8 cellular contexts compared by ENCODE assay signal in genomic region chr16:74743668-74744299, GRCh38. TPM values are rescaled to one million over a fixed set of nuclear protein-coding genes. Genes with fewer than 3 reads are reported as not detected.
A peak's percentile ranks its signal among the peaks of the same experiment; 100 is the strongest.
DNase-seq lines count a peak whose midpoint lies in the region; ATAC-seq and TF ChIP-seq lines count a peak whose summit lies in the region.

No MANE protein-coding gene starts in this region.

- no peak overlapping the region for H3K4me3 Mint-ChIP-seq in T-cell
- H3K4me3 Mint-ChIP-seq in activated CD8-positive, alpha-beta memory T cell treated with anti-CD3 and anti-CD28 coated beads, Interleukin-2, amount 10 ng/mL, durations not matched to agents 7 days and 5 days = no peak overlapping the region
- no peak overlapping the region for H3K4me3 Mint-ChIP-seq in activated naive CD8-positive, alpha-beta T cell treated with anti-CD3 and anti-CD28 coated beads for 36 hours

- H3K36me3 ChIP-seq in hepatocyte (replicated peaks; ENCODE audit: insufficient read depth, low read depth) (no peaks in the 10 kb centered on the region), thyroid gland (no peaks in the 10 kb centered on the region)

- DNase-seq in HT-29 (ENCODE audit: low spot score) (peak; percentile 97), RWPE1 (ENCODE audit: low spot score) (peak; percentile 84), hepatocyte (ENCODE audit: low spot score) (peak; percentile 93), thyroid gland (peak; percentile 95 to 96), T-cell (no peak)
- no peak for DNase-seq in activated CD8-positive, alpha-beta memory T cell treated with anti-CD3 and anti-CD28 coated beads, Interleukin-2, amount 10 ng/mL, durations not matched to agents 7 days and 5 days
- no peak for DNase-seq in activated naive CD8-positive, alpha-beta T cell treated with anti-CD3 and anti-CD28 coated beads for 36 hours

- peak overlapping the region; percentile 66 for H3K4me2 ChIP-seq in hepatocyte

- H3K36me3 Mint-ChIP-seq in T-cell = no peaks in the 10 kb centered on the region
- no peaks in the 10 kb centered on the region for H3K36me3 Mint-ChIP-seq in activated CD8-positive, alpha-beta memory T cell treated with anti-CD3 and anti-CD28 coated beads, Interleukin-2, amount 10 ng/mL, durations not matched to agents 7 days and 5 days
- H3K36me3 Mint-ChIP-seq in activated naive CD8-positive, alpha-beta T cell treated with anti-CD3 and anti-CD28 coated beads for 36 hours = no peaks in the 10 kb centered on the region

- no peaks in the 10 kb centered on the region for H3K9me2 ChIP-seq in hepatocyte (replicated peaks; ENCODE audit: insufficient read depth)

- no peaks in the 10 kb centered on the region for H3K79me2 ChIP-seq in hepatocyte

- no peaks in the 10 kb centered on the region for H3K27me3 ChIP-seq in hepatocyte
- no peaks in the 10 kb centered on the region for H3K27me3 ChIP-seq in thyroid gland

- no peaks in the 10 kb centered on the region for H3K9me3 ChIP-seq in hepatocyte (ENCODE audit: low read depth)
- no peaks in the 10 kb centered on the region for H3K9me3 ChIP-seq in thyroid gland

- 48% methylated on average over 15 of the region's 15 CpGs for WGBS in hepatocyte (ENCODE audit: low lambda C conversion rate, missing lambda C conversion rate)
- 21 to 32% methylated on average over 15 of the region's 15 CpGs for WGBS in thyroid gland, 2 donors

- ATAC-seq in GM18868 (IDR thresholded peaks at IDR 0.05; ENCODE audit: unreplicated experiment) (no peak), T-cell (replicated peaks in 1 of 4) (no peak)
- ATAC-seq in activated CD8-positive, alpha-beta memory T cell treated with anti-CD3 and anti-CD28 coated beads, Interleukin-2, amount 10 ng/mL, durations not matched to agents 7 days and 5 days = no peak

- peaks cover 3 to 5% of the 10 kb centered on the region in 2 donors for H3K27me3 Mint-ChIP-seq in T-cell
- H3K27me3 Mint-ChIP-seq in activated CD8-positive, alpha-beta memory T cell treated with anti-CD3 and anti-CD28 coated beads, Interleukin-2, amount 10 ng/mL, durations not matched to agents 7 days and 5 days = no peaks in the 10 kb centered on the region
- H3K27me3 Mint-ChIP-seq in activated naive CD8-positive, alpha-beta T cell treated with anti-CD3 and anti-CD28 coated beads for 36 hours = no peaks in the 10 kb centered on the region

- H3K27ac ChIP-seq in RWPE1 (peak overlapping the region; percentile 75), hepatocyte (peak overlapping the region; percentile 92), thyroid gland (peak overlapping the region; percentile 70 to 89 (median 79))

- H4K20me1 ChIP-seq in hepatocyte (ENCODE audit: insufficient read depth, poor library complexity, severe bottlenecking) = no peaks in the 10 kb centered on the region

- H3K9me3 Mint-ChIP-seq in T-cell = no peaks in the 10 kb centered on the region
- H3K9me3 Mint-ChIP-seq in activated CD8-positive, alpha-beta memory T cell treated with anti-CD3 and anti-CD28 coated beads, Interleukin-2, amount 10 ng/mL, durations not matched to agents 7 days and 5 days (ENCODE audit: low read depth) = no peaks in the 10 kb centered on the region
- H3K9me3 Mint-ChIP-seq in activated naive CD8-positive, alpha-beta T cell treated with anti-CD3 and anti-CD28 coated beads for 36 hours = no peaks in the 10 kb centered on the region

- H3K4me1 ChIP-seq in hepatocyte (ENCODE audit: insufficient read depth) (peaks cover 18% of the 10 kb centered on the region), thyroid gland (peaks cover 12 to 16% of the 10 kb centered on the region in 2 donors)

- H3K4me3 ChIP-seq in hepatocyte (no peak overlapping the region), thyroid gland (replicated peaks in 1 of 3) (peak overlapping the region in 1 of 3 donors; percentile 8)

- CTCF ChIA-PET in RWPE1 (lab: Yijun Ruan, JAX) (interaction anchor here (0.6 to 2.1 kb wide), 5 partner anchors 15 to 119 kb away, joined by 3 to 7 read pairs (median 4); partner anchors contain the start of gene FA2H), T-cell (lab: Charles Lee) (no interaction called here)
- CTCF ChIA-PET in activated CD8-positive, alpha-beta memory T cell treated with anti-CD3 and anti-CD28 coated beads, Interleukin-2, amount 10 ng/mL, durations not matched to agents 7 days and 5 days (lab: Charles Lee) = interaction anchor here (0.6 kb wide), 1 partner anchor 435 kb away, joined by 3 read pairs; no protein-coding TSS in a partner anchor

- POLR2A ChIA-PET in RWPE1 (lab: Yijun Ruan, JAX; ENCODE audit: low non-redundant PET) (no interaction called here), T-cell (lab: Charles Lee) (no interaction called here)

- H2AFZ ChIP-seq in hepatocyte = peak overlapping the region; percentile 6

- intact Hi-C loops in thyroid gland (cut with DNase I) = no loop called here

- H3K4me1 Mint-ChIP-seq in T-cell = no peaks in the 10 kb centered on the region
- H3K4me1 Mint-ChIP-seq in activated CD8-positive, alpha-beta memory T cell treated with anti-CD3 and anti-CD28 coated beads, Interleukin-2, amount 10 ng/mL, durations not matched to agents 7 days and 5 days = no peaks in the 10 kb centered on the region
- no peaks in the 10 kb centered on the region for H3K4me1 Mint-ChIP-seq in activated naive CD8-positive, alpha-beta T cell treated with anti-CD3 and anti-CD28 coated beads for 36 hours

- TF ChIP-seq POLR2A in thyroid gland (IDR thresholded peaks at IDR 0.05) = peak in 1 of 2 donors; percentile 67

- H3K27ac Mint-ChIP-seq in T-cell = no peak overlapping the region
- H3K27ac Mint-ChIP-seq in activated CD8-positive, alpha-beta memory T cell treated with anti-CD3 and anti-CD28 coated beads, Interleukin-2, amount 10 ng/mL, durations not matched to agents 7 days and 5 days = no peak overlapping the region
- no peak overlapping the region for H3K27ac Mint-ChIP-seq in activated naive CD8-positive, alpha-beta T cell treated with anti-CD3 and anti-CD28 coated beads for 36 hours

- TF ChIP-seq CTCF in RWPE1 (conservative IDR thresholded peaks at IDR 0.05; ENCODE audit: low read depth) = no peak
- no peak for TF ChIP-seq CTCF in hepatocyte (IDR thresholded peaks at IDR 0.05; ENCODE audit: poor library complexity)
- TF ChIP-seq CTCF in thyroid gland (IDR thresholded peaks at IDR 0.05) = no peak

RNA-seq across cellular contexts. Expression of gene FA2H, which starts 30.8 kb away (rescaled TPM):
- total RNA-seq in HT-29 (2014; rRNA removed; shearing (Covaris generic)) = 23.0 and 29.5 TPM in 2 replicates
- total RNA-seq in hepatocyte (1.6 and 2.1 TPM in 2 replicates), thyroid gland (1 to 10 TPM; 1.2 to 4.2 (median 2.0) TPM), T-cell (under 1 TPM in 3 of 5 donors, not detected in 2; 0.23 to 0.39 (median 0.35) TPM)
- polyA plus RNA-seq in hepatocyte = 5.9 and 7.8 TPM in 2 replicates
- total RNA-seq in activated CD8-positive, alpha-beta memory T cell treated with anti-CD3 and anti-CD28 coated beads, Interleukin-2, amount 10 ng/mL, durations not matched to agents 7 days and 5 days = under 1 TPM in 1 of 2 experiments, not detected in 1; 0.29 TPM
- not detected for total RNA-seq in activated naive CD8-positive, alpha-beta T cell treated with anti-CD3 and anti-CD28 coated beads for 36 hours

RNA-seq across cellular contexts. Expression of gene MLKL, which starts 43.1 kb away (rescaled TPM):
- total RNA-seq in HT-29 (2014; rRNA removed; shearing (Covaris generic)) = 19.3 and 27.5 TPM in 2 replicates
- 3.3 and 5.6 TPM in 2 replicates for total RNA-seq in hepatocyte
- polyA plus RNA-seq in hepatocyte = 0.97 and 2.8 TPM in 2 replicates
- total RNA-seq in thyroid gland = 10 to 100 TPM in 1 of 4 donors, 1 to 10 TPM in 3; 6.0 to 12.0 (median 9.9) TPM
- 10 to 100 TPM; 27.4 to 40.7 (median 33.4) TPM for total RNA-seq in T-cell
- total RNA-seq in activated CD8-positive, alpha-beta memory T cell treated with anti-CD3 and anti-CD28 coated beads, Interleukin-2, amount 10 ng/mL, durations not matched to agents 7 days and 5 days = 10 to 100 TPM; 26.1 to 35.5 TPM
- total RNA-seq in activated naive CD8-positive, alpha-beta T cell treated with anti-CD3 and anti-CD28 coated beads for 36 hours = 10 to 100 TPM; 23.6 TPM

Comparison
In these comparisons a context has a peak if more than half of its experiments do, and no peak if none do; other contexts are left out.
1. DNase-seq: peak in HT-29 (single experiment), RWPE1 (single experiment), hepatocyte (single experiment) and thyroid gland (2 of 2); none in T-cell (0 of 34), activated CD8-positive, alpha-beta memory T cell treated with anti-CD3 and anti-CD28 coated beads, Interleukin-2, amount 10 ng/mL, durations not matched to agents 7 days and 5 days (single experiment) and activated naive CD8-positive, alpha-beta T cell treated with anti-CD3 and anti-CD28 coated beads for 36 hours (single experiment).
2. CTCF ChIA-PET loops: an anchor here in RWPE1 (0.6 to 2.1 kb wide) and activated CD8-positive, alpha-beta memory T cell treated with anti-CD3 and anti-CD28 coated beads, Interleukin-2, amount 10 ng/mL, durations not matched to agents 7 days and 5 days (0.6 kb wide); none called in T-cell.
3. Peak in every context shown above with its lines, with median percentiles within 50 percentile points of each other: H3K27ac ChIP-seq.